Comparison of ENCODE assay signal across 9 cellular contexts in the genomic region with DNA sequence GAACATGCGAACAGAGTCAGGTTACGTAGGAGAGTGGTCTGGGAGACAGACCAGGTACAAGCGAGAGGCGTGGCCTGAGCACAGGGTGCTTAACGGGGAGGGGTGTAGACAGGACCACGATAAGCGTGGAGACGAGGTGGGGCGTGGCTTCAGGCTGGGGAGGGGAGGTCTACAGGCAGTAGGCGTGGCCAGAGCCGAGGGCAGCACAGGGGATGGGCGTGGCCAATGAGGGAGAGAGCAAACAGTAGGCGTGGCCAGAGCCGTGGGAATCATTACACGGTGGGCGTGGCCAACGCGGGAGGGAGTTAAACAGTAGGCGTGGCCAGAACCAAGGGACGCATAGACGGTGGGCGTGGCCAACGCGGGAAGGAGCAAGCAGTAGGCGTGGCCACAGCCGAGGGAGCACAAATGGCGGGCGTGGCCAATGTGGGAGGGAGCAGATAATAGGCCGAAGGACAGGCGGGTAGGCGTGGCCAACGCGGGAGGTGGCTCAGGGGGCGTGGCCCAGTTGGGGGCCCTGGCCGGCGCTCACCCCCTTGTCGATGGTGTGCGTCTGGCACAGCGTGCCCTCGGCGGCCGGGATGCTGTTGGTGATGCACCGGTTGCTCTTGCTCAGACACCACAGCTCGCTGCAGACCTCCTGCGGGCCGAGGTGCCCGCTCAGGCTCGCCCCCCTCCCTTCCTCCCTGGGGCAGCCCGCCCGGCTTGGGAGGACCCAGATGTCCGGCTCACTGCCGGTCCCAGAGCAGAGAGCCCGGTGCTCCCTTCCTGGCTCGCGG. TPM values are rescaled to one million over a fixed set of nuclear protein-coding genes. Genes with fewer than 3 reads are reported as not detected.
A peak's percentile ranks its signal among the peaks of the same experiment; 100 is the strongest.
DNase-seq lines count a peak whose midpoint lies in the region; ATAC-seq, FAIRE-seq and TF ChIP-seq lines count a peak whose summit lies in the region.
"Had no signal": no experiment of that assay in that cellular context is flagged by ENCODE, and none has a peak within 500 bp of the region (broad histone marks: within the 10 kb centered on the region; RNA-seq: fewer than 3 reads in every experiment).

No MANE protein-coding gene starts in this region.

- no peaks in the 10 kb centered on the region for H4K20me1 ChIP-seq in keratinocyte (ENCODE audit: control insufficient read depth, extremely low read depth, insufficient read depth, low read length)

- H3K4me3 ChIP-seq in keratinocyte (ENCODE audit: control insufficient read depth in 2 of 3, extremely low read depth in 1 of 3, insufficient read depth in 2 of 3, low read depth in 1 of 3, low read length in 3 of 3), result no peak overlapping the region

- ATAC-seq in HG03354 (IDR thresholded peaks at IDR 0.05; ENCODE audit: poor library complexity, severe bottlenecking, unreplicated experiment), result no peak

- peaks cover 5% of the 10 kb centered on the region for H3K9me3 ChIP-seq in keratinocyte (ENCODE audit: control insufficient read depth, low read depth, low read length)

- no peak for TF ChIP-seq CTCF in keratinocyte (optimal IDR thresholded peaks at IDR 0.05 in 1 of 3, IDR thresholded peaks at IDR 0.05 in 1 of 3, conservative IDR thresholded peaks at IDR 0.05 in 1 of 3; ENCODE audit: extremely low read depth in 1 of 3, insufficient read depth in 2 of 3, low read length in 3 of 3)
- no peak for TF ChIP-seq CTCF in Calu3 (IDR thresholded peaks at IDR 0.05; ENCODE audit: unreplicated experiment)

- no peaks in the 10 kb centered on the region for H3K9me1 ChIP-seq in keratinocyte (ENCODE audit: control insufficient read depth, extremely low read depth, insufficient read depth, low read length)

- no TSS peak for BruUV-seq in Calu3 (replicated peaks; lab: Mats Ljungman, UMichigan)

- H3K36me3 Mint-ChIP-seq in Calu3 (ENCODE audit: insufficient read depth, unreplicated experiment), result no peaks in the 10 kb centered on the region

- peaks cover 51% of the 10 kb centered on the region for H3K27me3 Mint-ChIP-seq in Calu3 (ENCODE audit: unreplicated experiment)

- no peaks in the 10 kb centered on the region for H3K36me3 ChIP-seq in keratinocyte (ENCODE audit: control insufficient read depth in 2 of 2, extremely low read depth in 1 of 2, insufficient read depth in 2 of 2, low read length in 2 of 2)

- intact Hi-C loops in Calu3 (cut with micrococcal nuclease; ENCODE audit: unreplicated experiment), result no loop called here

- CTCF ChIA-PET in Calu3 (lab: Charles Lee), result no interaction called here

- dilution Hi-C loops in keratinocyte (cut with MboI; ENCODE audit: extremely low pct_ligation_motif_present, low sequenced_read_pairs), result no loop called here

- H2AFZ ChIP-seq in keratinocyte (ENCODE audit: control insufficient read depth, low read length), result no peak overlapping the region

- H3K4me3 Mint-ChIP-seq in Calu3 (ENCODE audit: low read depth, unreplicated experiment), result no peak overlapping the region

- FAIRE-seq in keratinocyte (lab: Jason Lieb, UNC), result no peak

- H3K27me3 ChIP-seq in keratinocyte (ENCODE audit: control insufficient read depth, extremely low read depth, insufficient read depth, low read length), result peaks cover 6% of the 10 kb centered on the region

- H3K79me2 ChIP-seq in keratinocyte (ENCODE audit: control insufficient read depth, insufficient read depth, low read length), result no peaks in the 10 kb centered on the region

- DNase-seq in NCI-H2196 (lab: John Stamatoyannopoulos, UW; ENCODE audit: unreplicated experiment) (peak; percentile 38), NCI-H2196 treated with DMSO at 0.1 percent for 48 hours (lab: John Stamatoyannopoulos, UW; ENCODE audit: unreplicated experiment) (no peak), cerebellum (ENCODE audit: low spot score) (peak; percentile 35), keratinocyte (ENCODE audit: low read depth, low spot score) (no peak), smooth muscle cell of the brain vasculature (ENCODE audit: low read depth, low spot score) (peak; percentile 94), Calu3 (no peak)
- peak; percentile 93 for DNase-seq in activated CD4-positive, alpha-beta T cell treated with anti-CD3 and anti-CD28 coated beads for 1 hour

- no peak overlapping the region for H3K27ac ChIP-seq in keratinocyte (ENCODE audit: control insufficient read depth, insufficient read depth, low read length)

- H3K9ac ChIP-seq in keratinocyte (ENCODE audit: control insufficient read depth, extremely low read depth, insufficient read depth, low read length), result no peak overlapping the region

- no peak overlapping the region for H3K27ac Mint-ChIP-seq in Calu3 (ENCODE audit: unreplicated experiment)

- H3K9me3 Mint-ChIP-seq in Calu3 (ENCODE audit: low read depth, unreplicated experiment), result peaks cover 3% of the 10 kb centered on the region

- no peaks in the 10 kb centered on the region for H3K4me1 ChIP-seq in keratinocyte (ENCODE audit: control insufficient read depth, extremely low read depth, insufficient read depth, low read length)

- peak overlapping the region; percentile 45 for H3K4me2 ChIP-seq in keratinocyte (ENCODE audit: control insufficient read depth, extremely low read depth, insufficient read depth, low read depth, low read length)

- H3K4me1 Mint-ChIP-seq in Calu3 (ENCODE audit: low read depth, unreplicated experiment), result no peaks in the 10 kb centered on the region

RNA-seq across cellular contexts. Expression of a gene that starts 15.2 kb away (rescaled TPM):
- 2.7 TPM for total RNA-seq in cerebellum
- 0.08 to 0.14 TPM (median 0.08 TPM) in 3 replicates for polyA plus RNA-seq in keratinocyte
- polyA plus RNA-seq in keratinocyte (2011; ENCODE audit: low read depth), result not detected
- 0.07 and 0.19 TPM in 2 replicates for polyA plus RNA-seq in keratinocyte (2011; cell fraction: cytosol; rRNA removed)
- polyA plus RNA-seq in keratinocyte (2011; cell fraction: nucleus; rRNA removed), result 0.04 and 0.29 TPM in 2 replicates
- polyA plus RNA-seq in keratinocyte (2012; ENCODE audit: low replicate concordance), result 0.29 and 3.4 TPM in 2 replicates
- polyA minus RNA-seq in keratinocyte, result 0.10 to 0.82 TPM in 2 of 3 replicates, not detected in the other
- polyA minus RNA-seq in keratinocyte (2011; cell fraction: cytosol; rRNA and poly(A)+ RNA removed), result not detected
- not detected in 2 replicates for polyA minus RNA-seq in keratinocyte (2011; cell fraction: nucleus; rRNA and poly(A)+ RNA removed)
- 1.3 TPM in 1 of 2 replicates, not detected in the other for total RNA-seq in Calu3 (2022)

RNA-seq across cellular contexts. Expression of a gene that starts 18.1 kb away (rescaled TPM):
- total RNA-seq in cerebellum, result 48.8 TPM
- not detected in 3 replicates for polyA plus RNA-seq in keratinocyte
- polyA plus RNA-seq in keratinocyte (2011; ENCODE audit: low read depth), result not detected
- not detected in 2 replicates for polyA plus RNA-seq in keratinocyte (2011; cell fraction: cytosol; rRNA removed)
- not detected in 2 replicates for polyA plus RNA-seq in keratinocyte (2011; cell fraction: nucleus; rRNA removed)
- not detected in 2 replicates for polyA plus RNA-seq in keratinocyte (2012; ENCODE audit: low replicate concordance)
- not detected in 3 replicates for polyA minus RNA-seq in keratinocyte
- not detected for polyA minus RNA-seq in keratinocyte (2011; cell fraction: cytosol; rRNA and poly(A)+ RNA removed)
- polyA minus RNA-seq in keratinocyte (2011; cell fraction: nucleus; rRNA and poly(A)+ RNA removed), result not detected in 2 replicates
- 0.76 TPM in 1 of 2 replicates, not detected in the other for total RNA-seq in Calu3 (2022)

RNA-seq across cellular contexts. Expression of a gene that starts 38.0 kb away (rescaled TPM):
- total RNA-seq in cerebellum, result not detected
- not detected in 3 replicates for polyA plus RNA-seq in keratinocyte
- not detected for polyA plus RNA-seq in keratinocyte (2011; ENCODE audit: low read depth)
- polyA plus RNA-seq in keratinocyte (2011; cell fraction: cytosol; rRNA removed), result not detected in 2 replicates
- polyA plus RNA-seq in keratinocyte (2011; cell fraction: nucleus; rRNA removed), result not detected in 2 replicates
- not detected in 2 replicates for polyA plus RNA-seq in keratinocyte (2012; ENCODE audit: low replicate concordance)
- polyA minus RNA-seq in keratinocyte, result not detected in 3 replicates
- not detected for polyA minus RNA-seq in keratinocyte (2011; cell fraction: cytosol; rRNA and poly(A)+ RNA removed)
- polyA minus RNA-seq in keratinocyte (2011; cell fraction: nucleus; rRNA and poly(A)+ RNA removed), result not detected in 2 replicates
- not detected in 2 replicates for total RNA-seq in Calu3 (2022)
- total RNA-seq: temporal lobe had no signal

Comparison
In these comparisons a context has a peak if more than half of its experiments do, and no peak if none do; other contexts are left out.
1. DNase-seq: peak in NCI-H2196 (single experiment), activated CD4-positive, alpha-beta T cell treated with anti-CD3 and anti-CD28 coated beads for 1 hour (single experiment), cerebellum (single experiment) and smooth muscle cell of the brain vasculature (single experiment); none in NCI-H2196 treated with DMSO at 0.1 percent for 48 hours (single experiment), keratinocyte (single experiment) and Calu3 (single experiment).
2. RNA of a gene that starts 18.1 kb away (total RNA-seq): 48.8 TPM in cerebellum (single experiment); 0.76 TPM in Calu3; every median in the first group is over 10 times any median in the second.